In the genomic region with DNA sequence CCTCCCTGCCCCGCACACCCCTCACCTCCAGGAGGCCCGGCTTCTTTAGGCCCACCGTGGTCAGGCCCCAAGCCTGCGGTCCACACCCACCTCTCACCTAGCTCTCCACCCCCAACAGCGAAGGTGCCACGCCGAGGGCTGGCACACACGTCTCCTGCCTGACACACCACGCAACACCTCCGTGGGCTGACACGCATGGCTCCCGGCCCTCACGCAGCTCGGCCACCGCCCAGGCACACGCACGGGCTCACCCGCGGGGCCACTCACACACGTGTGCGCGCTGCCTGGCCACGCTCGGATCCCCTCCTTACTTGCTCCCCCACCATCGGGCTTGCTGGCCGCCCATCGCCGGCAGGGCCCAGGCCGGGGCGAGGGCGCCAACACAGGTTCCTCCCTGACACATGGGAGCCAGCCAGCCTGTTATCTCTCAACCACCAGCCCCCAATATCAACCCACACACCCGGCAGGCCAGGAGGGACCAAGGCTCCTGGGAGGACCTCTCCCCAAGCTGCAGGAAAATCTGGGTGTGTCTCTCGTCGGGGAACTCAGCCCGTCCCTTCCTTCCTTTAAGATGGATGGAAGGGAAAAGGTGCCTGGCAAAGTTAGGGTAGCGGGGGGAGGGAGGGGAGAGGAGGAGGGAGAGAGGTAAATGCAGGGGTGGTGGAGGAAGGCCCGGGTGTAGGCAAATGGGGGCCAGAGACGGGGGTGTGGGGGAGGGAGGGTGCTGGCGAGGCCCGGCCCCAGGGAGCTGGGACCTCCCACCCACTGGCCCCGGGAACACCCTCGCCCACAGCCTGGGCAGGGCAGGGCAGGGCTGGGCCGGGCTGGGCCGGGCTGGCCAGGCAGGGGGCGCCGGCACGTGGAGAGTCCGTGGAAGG, we compare ENCODE assay signal across 8 cellular contexts. TPM values are rescaled to one million over a fixed set of nuclear protein-coding genes. Genes with fewer than 3 reads are reported as not detected.
DNase-seq lines count a peak whose midpoint lies in the region; ATAC-seq, FAIRE-seq and TF ChIP-seq lines count a peak whose summit lies in the region.

No MANE protein-coding gene starts in this region.

- peak; percentile 76 to 84 for ATAC-seq in A549
- peak; percentile 50 for ATAC-seq in GM18907 (IDR thresholded peaks at IDR 0.05; ENCODE audit: unreplicated experiment)
- ATAC-seq in HG03103 (IDR thresholded peaks at IDR 0.05; ENCODE audit: low read depth, unreplicated experiment) = peak; percentile 25

- no peak for TF ChIP-seq CTCF in A549 (IDR thresholded peaks at IDR 0.05)

- TF ChIP-seq POLR2A in A549 (IDR thresholded peaks at IDR 0.05; ENCODE audit: low read length) = no peak; the same call in 1 of the 2 replicates

- peak overlapping the region; percentile 90 for H3K4me3 ChIP-seq in A549

- no peak for TF ChIP-seq EP300 in A549 (IDR thresholded peaks at IDR 0.05)

- DNase-seq in A549 (ENCODE audit: low read depth in 1 of 2, low spot score in 1 of 2) = peak in 1 of 2 experiments; percentile 46
- DNase-seq in SW 1271 (lab: John Stamatoyannopoulos, UW) = peak; percentile 61 to 70
- peak; percentile 21 to 81 for DNase-seq in T47D (ENCODE audit: low read depth in 1 of 2, low spot score in 1 of 2)
- DNase-seq in kidney tubule cell (ENCODE audit: low spot score) = peak; percentile 46
- peak in 2 of 3 experiments; percentile 23 to 63 for DNase-seq in stimulated activated CD4-positive, alpha-beta T cell treated with anti-CD3 and anti-CD28 coated beads, TNF-alpha, amount 100 ng/mL, for 24 hours (ENCODE audit: low read depth in 3 of 3)
- no peak for DNase-seq in NCI-H1092 treated with DMSO at 0.1 percent for 48 hours (lab: John Stamatoyannopoulos, UW)

- no peak for TF ChIP-seq RAD21 in A549 (conservative IDR thresholded peaks at IDR 0.05 in 1 of 2, IDR thresholded peaks at IDR 0.05 in 1 of 2)

- H3K4me1 ChIP-seq in A549 = peaks cover 46% of the 10 kb centered on the region

- FAIRE-seq in A549 (lab: Jason Lieb, UNC) = no peak

- in situ Hi-C loops in T47D (cut with HindIII; ENCODE audit: low pct_unique_long_range_greater_than_20kb, low sequenced_read_pairs) = no loop called here

- H3K9me3 ChIP-seq in A549 = no peaks in the 10 kb centered on the region

- CTCF ChIA-PET in A549 (lab: Yijun Ruan, JAX) = interaction anchor here (1.4 to 2.4 kb wide), 3 partner anchors 11 to 28 kb away, joined by 4 to 10 read pairs (median 4); no protein-coding TSS in a partner anchor

- POLR2A ChIA-PET in A549 (lab: Yijun Ruan, JAX) = interaction anchor here (0.6 to 2.4 kb wide), 12 partner anchors 9 to 283 kb away, joined by 3 to 37 read pairs (median 4); a partner anchor contains a TSS

- peak overlapping the region; percentile 94 to 99 for H3K27ac ChIP-seq in A549

- peak overlapping the region; percentile 99 for H3K4me2 ChIP-seq in A549

- 0% methylated on average over 22 of the region's 48 CpGs for WGBS in A549 (ENCODE audit: missing lambda C conversion rate)

TF ChIP-seq in A549, 52 proteins besides CTCF, POLR2A, EP300 and RAD21 (continues in another document):
- TF ChIP-seq ESRRA (IDR thresholded peaks at IDR 0.05; ENCODE audit: borderline replicate concordance, low read length) (no peak), HOXB5 (CRISPR knock-in tag; IDR thresholded peaks at IDR 0.05) (no peak), KDM1A (IDR thresholded peaks at IDR 0.05; ENCODE audit: low read depth) (no peak), NPAS2 (CRISPR knock-in tag; IDR thresholded peaks at IDR 0.05; ENCODE audit: borderline replicate concordance) (no peak), FOXS1 (CRISPR knock-in tag; IDR thresholded peaks at IDR 0.05) (no peak), EHF (CRISPR knock-in tag; IDR thresholded peaks at IDR 0.05) (no peak), HOXA7 (CRISPR knock-in tag; IDR thresholded peaks at IDR 0.05) (no peak), SREBF2 (IDR thresholded peaks at IDR 0.05) (no peak), NR3C1 (IDR thresholded peaks at IDR 0.05) (no peak), ZNF302 (CRISPR knock-in tag; IDR thresholded peaks at IDR 0.05) (no peak), ZSCAN20 (CRISPR knock-in tag; IDR thresholded peaks at IDR 0.05) (no peak)
- TF ChIP-seq, protein P1, sequence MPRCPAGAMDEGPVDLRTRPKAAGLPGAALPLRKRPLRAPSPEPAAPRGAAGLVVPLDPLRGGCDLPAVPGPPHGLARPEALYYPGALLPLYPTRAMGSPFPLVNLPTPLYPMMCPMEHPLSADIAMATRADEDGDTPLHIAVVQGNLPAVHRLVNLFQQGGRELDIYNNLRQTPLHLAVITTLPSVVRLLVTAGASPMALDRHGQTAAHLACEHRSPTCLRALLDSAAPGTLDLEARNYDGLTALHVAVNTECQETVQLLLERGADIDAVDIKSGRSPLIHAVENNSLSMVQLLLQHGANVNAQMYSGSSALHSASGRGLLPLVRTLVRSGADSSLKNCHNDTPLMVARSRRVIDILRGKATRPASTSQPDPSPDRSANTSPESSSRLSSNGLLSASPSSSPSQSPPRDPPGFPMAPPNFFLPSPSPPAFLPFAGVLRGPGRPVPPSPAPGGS (IDR thresholded peaks at IDR 0.05) = no peak
- TF ChIP-seq, protein P2, sequence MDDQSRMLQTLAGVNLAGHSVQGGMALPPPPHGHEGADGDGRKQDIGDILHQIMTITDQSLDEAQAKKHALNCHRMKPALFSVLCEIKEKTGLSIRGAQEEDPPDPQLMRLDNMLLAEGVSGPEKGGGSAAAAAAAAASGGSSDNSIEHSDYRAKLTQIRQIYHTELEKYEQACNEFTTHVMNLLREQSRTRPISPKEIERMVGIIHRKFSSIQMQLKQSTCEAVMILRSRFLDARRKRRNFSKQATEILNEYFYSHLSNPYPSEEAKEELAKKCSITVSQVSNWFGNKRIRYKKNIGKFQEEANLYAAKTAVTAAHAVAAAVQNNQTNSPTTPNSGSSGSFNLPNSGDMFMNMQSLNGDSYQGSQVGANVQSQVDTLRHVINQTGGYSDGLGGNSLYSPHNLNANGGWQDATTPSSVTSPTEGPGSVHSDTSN (IDR thresholded peaks at IDR 0.05) = no peak
- TF ChIP-seq, protein P3, sequence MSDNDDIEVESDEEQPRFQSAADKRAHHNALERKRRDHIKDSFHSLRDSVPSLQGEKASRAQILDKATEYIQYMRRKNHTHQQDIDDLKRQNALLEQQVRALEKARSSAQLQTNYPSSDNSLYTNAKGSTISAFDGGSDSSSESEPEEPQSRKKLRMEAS (IDR thresholded peaks at IDR 0.05) = no peak
- TF ChIP-seq, protein P4, sequence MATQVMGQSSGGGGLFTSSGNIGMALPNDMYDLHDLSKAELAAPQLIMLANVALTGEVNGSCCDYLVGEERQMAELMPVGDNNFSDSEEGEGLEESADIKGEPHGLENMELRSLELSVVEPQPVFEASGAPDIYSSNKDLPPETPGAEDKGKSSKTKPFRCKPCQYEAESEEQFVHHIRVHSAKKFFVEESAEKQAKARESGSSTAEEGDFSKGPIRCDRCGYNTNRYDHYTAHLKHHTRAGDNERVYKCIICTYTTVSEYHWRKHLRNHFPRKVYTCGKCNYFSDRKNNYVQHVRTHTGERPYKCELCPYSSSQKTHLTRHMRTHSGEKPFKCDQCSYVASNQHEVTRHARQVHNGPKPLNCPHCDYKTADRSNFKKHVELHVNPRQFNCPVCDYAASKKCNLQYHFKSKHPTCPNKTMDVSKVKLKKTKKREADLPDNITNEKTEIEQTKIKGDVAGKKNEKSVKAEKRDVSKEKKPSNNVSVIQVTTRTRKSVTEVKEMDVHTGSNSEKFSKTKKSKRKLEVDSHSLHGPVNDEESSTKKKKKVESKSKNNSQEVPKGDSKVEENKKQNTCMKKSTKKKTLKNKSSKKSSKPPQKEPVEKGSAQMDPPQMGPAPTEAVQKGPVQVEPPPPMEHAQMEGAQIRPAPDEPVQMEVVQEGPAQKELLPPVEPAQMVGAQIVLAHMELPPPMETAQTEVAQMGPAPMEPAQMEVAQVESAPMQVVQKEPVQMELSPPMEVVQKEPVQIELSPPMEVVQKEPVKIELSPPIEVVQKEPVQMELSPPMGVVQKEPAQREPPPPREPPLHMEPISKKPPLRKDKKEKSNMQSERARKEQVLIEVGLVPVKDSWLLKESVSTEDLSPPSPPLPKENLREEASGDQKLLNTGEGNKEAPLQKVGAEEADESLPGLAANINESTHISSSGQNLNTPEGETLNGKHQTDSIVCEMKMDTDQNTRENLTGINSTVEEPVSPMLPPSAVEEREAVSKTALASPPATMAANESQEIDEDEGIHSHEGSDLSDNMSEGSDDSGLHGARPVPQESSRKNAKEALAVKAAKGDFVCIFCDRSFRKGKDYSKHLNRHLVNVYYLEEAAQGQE (IDR thresholded peaks at IDR 0.05) = no peak

RNA-seq across cellular contexts. Expression of a gene that starts 0.5 kb away (rescaled TPM):
- polyA plus RNA-seq in A549 (2011; rRNA removed) = 124 and 147 TPM in 2 replicates
- 138 and 175 TPM in 2 replicates for polyA plus RNA-seq in A549 (2012; cell fraction: cytosol; rRNA removed)
- polyA plus RNA-seq in A549 (2012; cell fraction: nucleus; rRNA removed) = 148 and 157 TPM in 2 replicates
- polyA plus RNA-seq in A549 (2017; fragmentation: RNase III; extraction: RNeasy Plus Mini Kit Qiagen cat#74134 plus additional on column Dnase treatment) = 96.6 to 105 TPM (median 104 TPM) in 3 replicates
- 90.1 and 90.3 TPM in 2 replicates for polyA minus RNA-seq in A549 (2011; rRNA and poly(A)+ RNA removed)

RNA-seq across cellular contexts. Expression of a gene that starts 8.5 kb away (rescaled TPM):
- polyA plus RNA-seq in A549 (2011; rRNA removed) (73.8 and 91.5 TPM in 2 replicates), A549 (2017; fragmentation: RNase III; extraction: RNeasy Plus Mini Kit Qiagen cat#74134 plus additional on column Dnase treatment) (106 to 141 TPM (median 116 TPM) in 3 replicates)
- 287 and 317 TPM in 2 replicates for polyA plus RNA-seq in A549 (2012; cell fraction: cytosol; rRNA removed)
- polyA plus RNA-seq in A549 (2012; cell fraction: nucleus; rRNA removed) = 359 and 455 TPM in 2 replicates
- polyA minus RNA-seq in A549 (2011; rRNA and poly(A)+ RNA removed) = 147 and 162 TPM in 2 replicates

RNA-seq across cellular contexts. Expression of a gene that starts 22.3 kb away (rescaled TPM):
- polyA plus RNA-seq in A549 (2011; rRNA removed) (33.9 and 40.4 TPM in 2 replicates), A549 (2017; fragmentation: RNase III; extraction: RNeasy Plus Mini Kit Qiagen cat#74134 plus additional on column Dnase treatment) (21.8 to 26.0 TPM (median 23.4 TPM) in 3 replicates)
- polyA plus RNA-seq in A549 (2012; cell fraction: cytosol; rRNA removed) = 20.2 TPM in 2 replicates
- polyA plus RNA-seq in A549 (2012; cell fraction: nucleus; rRNA removed) = 11.0 and 15.1 TPM in 2 replicates
- 22.2 and 23.1 TPM in 2 replicates for polyA minus RNA-seq in A549 (2011; rRNA and poly(A)+ RNA removed)

RNA-seq across cellular contexts. Expression of a gene that starts 22.4 kb away (rescaled TPM):
- polyA plus RNA-seq in A549 (2011; rRNA removed) (6.5 and 10.4 TPM in 2 replicates), A549 (2017; fragmentation: RNase III; extraction: RNeasy Plus Mini Kit Qiagen cat#74134 plus additional on column Dnase treatment) (6.1 to 7.4 TPM (median 7.3 TPM) in 3 replicates)
- polyA plus RNA-seq in A549 (2012; cell fraction: cytosol; rRNA removed) = 5.1 and 6.9 TPM in 2 replicates
- 30.4 and 35.8 TPM in 2 replicates for polyA plus RNA-seq in A549 (2012; cell fraction: nucleus; rRNA removed)
- polyA minus RNA-seq in A549 (2011; rRNA and poly(A)+ RNA removed) = 38.9 and 42.4 TPM in 2 replicates

RNA-seq across cellular contexts. Expression of a gene that starts 29.6 kb away (rescaled TPM):
- not detected in 2 replicates for polyA plus RNA-seq in A549 (2011; rRNA removed)
- polyA plus RNA-seq in A549 (2012; cell fraction: cytosol; rRNA removed) = 0.04 TPM in 1 of 2 replicates, not detected in the other
- polyA plus RNA-seq in A549 (2012; cell fraction: nucleus; rRNA removed) = not detected in 2 replicates
- not detected in 3 replicates for polyA plus RNA-seq in A549 (2017; fragmentation: RNase III; extraction: RNeasy Plus Mini Kit Qiagen cat#74134 plus additional on column Dnase treatment)
- not detected in 2 replicates for polyA minus RNA-seq in A549 (2011; rRNA and poly(A)+ RNA removed)

Comparison
In these comparisons a context has a peak if more than half of its experiments do, and no peak if none do; other contexts are left out.
1. ATAC-seq: peak in every context shown above with its lines; median percentile 80 in A549; 50 in GM18907; 25 in HG03103.